In the genomic region with DNA sequence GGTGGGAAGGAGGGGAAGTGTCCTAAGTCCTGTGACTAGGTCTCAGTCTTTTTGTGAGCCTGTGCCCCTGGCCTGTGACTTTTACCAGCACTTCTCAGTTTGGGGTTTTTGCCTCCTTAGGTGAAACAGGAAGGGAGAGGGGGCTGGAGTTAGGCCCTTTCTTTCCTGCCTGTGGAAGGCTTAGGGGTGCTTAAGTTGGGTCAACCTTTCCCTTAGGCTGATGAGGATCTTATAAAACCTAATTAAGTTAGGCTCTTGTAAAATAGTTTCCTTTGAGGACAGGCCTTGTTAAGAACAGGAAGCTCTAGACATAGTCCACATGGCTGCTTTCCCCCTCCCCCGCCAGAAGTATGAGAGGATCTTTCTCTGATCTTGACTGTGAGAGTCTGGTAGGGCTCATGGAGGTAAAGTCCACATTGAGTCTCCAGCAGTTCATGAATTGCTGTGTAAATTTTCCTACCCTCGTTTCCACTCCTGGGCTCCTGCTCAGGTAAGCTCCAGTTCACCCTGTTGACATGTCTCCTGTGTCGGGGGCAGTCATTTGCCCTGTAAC, we compare ENCODE assay signal across 9 cellular contexts. TPM values are rescaled to one million over a fixed set of nuclear protein-coding genes. Genes with fewer than 3 reads are reported as not detected.
DNase-seq lines count a peak whose midpoint lies in the region; ATAC-seq, FAIRE-seq and TF ChIP-seq lines count a peak whose summit lies in the region.
"Had no signal": no experiment of that assay in that cellular context is flagged by ENCODE, and none has a peak within 500 bp of the region (broad histone marks: within the 10 kb centered on the region; RNA-seq: fewer than 3 reads in every experiment).

No MANE protein-coding gene starts in this region.

- H3K4me3 ChIP-seq in PC-3 (ENCODE audit: low read length) (no peak overlapping the region), adipocyte (ENCODE audit: low read length) (no peak overlapping the region), trophoblast cell (ENCODE audit: low read depth, low read length) (no peak overlapping the region)
- H3K4me3 ChIP-seq: gastrocnemius medialis had no signal

- peak overlapping the region; percentile 86 for H4K8ac ChIP-seq in trophoblast cell (ENCODE audit: low read depth, low read length)

- no peak overlapping the region for H4K12ac ChIP-seq in trophoblast cell (ENCODE audit: low read depth, low read length)

- H4K91ac ChIP-seq in trophoblast cell (ENCODE audit: low read depth, low read length) = no peak overlapping the region

- H3K79me2 ChIP-seq in PC-3 (ENCODE audit: low read length) (no peaks in the 10 kb centered on the region), trophoblast cell (ENCODE audit: control insufficient read depth, insufficient read depth, low read length, poor library complexity) (no peaks in the 10 kb centered on the region)

- H3K9me3 ChIP-seq in PC-3 (ENCODE audit: low read length) (no peaks in the 10 kb centered on the region), adipocyte (ENCODE audit: control insufficient read depth, low read length) (no peaks in the 10 kb centered on the region), trophoblast cell (ENCODE audit: insufficient read depth, low read depth, low read length) (peaks cover 2% of the 10 kb centered on the region)
- H3K9me3 ChIP-seq: gastrocnemius medialis had no signal

- H2AFZ ChIP-seq in PC-3 (ENCODE audit: low read length) = 0 out of 2 replicates have a peak overlapping the region, but pooled peaks have one; percentile 48
- H2AFZ ChIP-seq in trophoblast cell (ENCODE audit: insufficient read depth, low read length, poor library complexity) = no peak overlapping the region

- H3K4ac ChIP-seq in trophoblast cell (ENCODE audit: low read depth, low read length) = no peak overlapping the region

- DNase-seq in GM19239 (ENCODE audit: insufficient read length, low spot score) (no peak), PC-3 (no peak), adipocyte (ENCODE audit: low read depth) (peak; percentile 14), trophoblast cell (peak in 1 of 2 donors; percentile 44), NCI-H226 (no peak), ureter (ENCODE audit: low spot score) (no peak), medulla oblongata (ENCODE audit: extremely low spot score) (no peak), posterior vena cava (ENCODE audit: low spot score) (no peak)
- DNase-seq: gastrocnemius medialis had no signal

- intact Hi-C loops in PC-3 (cut with micrococcal nuclease) (no loop called here), posterior vena cava (cut with DNase I) (loop anchor here in 1 of 2 donors (10.0 kb wide), 1 partner anchor 1553 kb away; no protein-coding TSS in a partner anchor)

- H2BK5ac ChIP-seq in trophoblast cell (ENCODE audit: low read depth, low read length, poor library complexity) = peak overlapping the region; percentile 38

- CTCF ChIA-PET in PC-3 (lab: Charles Lee) = no interaction called here

- H3K9ac ChIP-seq in PC-3 (ENCODE audit: low read length) = no peak overlapping the region
- no peak overlapping the region for H3K9ac ChIP-seq in adipocyte (ENCODE audit: low read length)
- no peak overlapping the region for H3K9ac ChIP-seq in trophoblast cell (ENCODE audit: low read length)

- no peaks in the 10 kb centered on the region for H3K36me3 ChIP-seq in PC-3 (ENCODE audit: low read depth, low read length)
- no peaks in the 10 kb centered on the region for H3K36me3 ChIP-seq in adipocyte (ENCODE audit: control insufficient read depth, insufficient read depth, low read length, severe bottlenecking)
- peaks cover 3 to 7% of the 10 kb centered on the region in 2 experiments for H3K36me3 ChIP-seq in trophoblast cell (ENCODE audit: control insufficient read depth in 1 of 2, insufficient read depth in 2 of 2, low read length in 2 of 2)
- H3K36me3 ChIP-seq: gastrocnemius medialis had no signal

- H2BK120ac ChIP-seq in trophoblast cell (ENCODE audit: insufficient read depth, low read length, poor library complexity) = no peak overlapping the region

- FAIRE-seq in GM19239 (lab: Jason Lieb, UNC) = peak; percentile 80

- peaks cover 3% of the 10 kb centered on the region; the same call in 1 of the 2 replicates for H4K20me1 ChIP-seq in PC-3 (ENCODE audit: low read length)

- H3K27me3 ChIP-seq in PC-3 (ENCODE audit: low read length) (no peaks in the 10 kb centered on the region), adipocyte (replicated peaks; ENCODE audit: control insufficient read depth, insufficient read depth, low read length) (no peaks in the 10 kb centered on the region), trophoblast cell (ENCODE audit: insufficient read depth, low read length) (no peaks in the 10 kb centered on the region)
- H3K27me3 ChIP-seq: gastrocnemius medialis had no signal

- peaks cover 2% of the 10 kb centered on the region for H3F3A ChIP-seq in PC-3 (ENCODE audit: low read length, unreplicated experiment)

- BruUV-seq in PC-3 (replicated peaks; lab: Mats Ljungman, UMichigan) = no TSS peak

- peak overlapping the region; percentile 27 for H3K18ac ChIP-seq in trophoblast cell (ENCODE audit: low read length)

- no peak for ATAC-seq in PC-3
- ATAC-seq: gastrocnemius medialis had no signal

- no peak overlapping the region for H2BK12ac ChIP-seq in trophoblast cell (ENCODE audit: low read length)

- POLR2A ChIA-PET in PC-3 (lab: Charles Lee; ENCODE audit: unreplicated experiment) = no interaction called here

- H2AK5ac ChIP-seq in trophoblast cell (ENCODE audit: low read length) = no peak overlapping the region

- H3K9me2 ChIP-seq in PC-3 (replicated peaks; ENCODE audit: low read length) = no peaks in the 10 kb centered on the region

- peak overlapping the region; percentile 54 for H3K14ac ChIP-seq in trophoblast cell (ENCODE audit: low read length)

- H3K4me2 ChIP-seq in PC-3 (ENCODE audit: low read length) (no peak overlapping the region), trophoblast cell (ENCODE audit: low read length) (peak overlapping the region; percentile 43)

- peaks cover 4% of the 10 kb centered on the region for H3K4me1 ChIP-seq in PC-3 (ENCODE audit: insufficient read depth, low read length)
- no peaks in the 10 kb centered on the region for H3K4me1 ChIP-seq in adipocyte (ENCODE audit: control insufficient read depth, insufficient read depth, low read length)
- H3K4me1 ChIP-seq in trophoblast cell (ENCODE audit: control insufficient read depth in 1 of 2, insufficient read depth in 2 of 2, low read length in 2 of 2) = peaks cover 23 to 27% of the 10 kb centered on the region in 2 experiments
- H3K4me1 ChIP-seq: gastrocnemius medialis had no signal

- H3K79me1 ChIP-seq in trophoblast cell (ENCODE audit: low read length) = peaks cover 17% of the 10 kb centered on the region

- H3K27ac ChIP-seq in PC-3 (ENCODE audit: low read length) (no peak overlapping the region), trophoblast cell (ENCODE audit: low read depth, low read length) (peak overlapping the region; percentile 8)
- H3K27ac ChIP-seq: gastrocnemius medialis had no signal

- no peak overlapping the region for H3K23ac ChIP-seq in trophoblast cell (ENCODE audit: low read length)

- WGBS in trophoblast cell (ENCODE audit: extremely low coverage, insufficient coverage, insufficient read length) = no CpG with 5 or more reads among the region's 3 CpGs

- TF ChIP-seq CTCF in PC-3 (conservative IDR thresholded peaks at IDR 0.05; ENCODE audit: low read depth, low read length) = no peak

RNA-seq across cellular contexts. Expression of a gene that starts 17.0 kb away (rescaled TPM):
- 9.3 and 14.0 TPM in 2 replicates for total RNA-seq in PC-3 (2014; rRNA removed)
- 10.6 and 11.7 TPM in 2 replicates for polyA plus RNA-seq in trophoblast cell (2013)
- total RNA-seq in ureter = 18.0 TPM
- 1 to 10 TPM; 4.0 to 6.2 TPM for total RNA-seq in posterior vena cava

RNA-seq across cellular contexts. Expression of a gene that starts 26.0 kb away (rescaled TPM):
- total RNA-seq in PC-3 (2014; rRNA removed) = 5.1 and 5.9 TPM in 2 replicates
- polyA plus RNA-seq in trophoblast cell (2013) = 5.4 and 5.6 TPM in 2 replicates
- 5.8 TPM for total RNA-seq in ureter
- 1 to 10 TPM; 4.5 to 4.9 TPM for total RNA-seq in posterior vena cava
